In the genomic region with DNA sequence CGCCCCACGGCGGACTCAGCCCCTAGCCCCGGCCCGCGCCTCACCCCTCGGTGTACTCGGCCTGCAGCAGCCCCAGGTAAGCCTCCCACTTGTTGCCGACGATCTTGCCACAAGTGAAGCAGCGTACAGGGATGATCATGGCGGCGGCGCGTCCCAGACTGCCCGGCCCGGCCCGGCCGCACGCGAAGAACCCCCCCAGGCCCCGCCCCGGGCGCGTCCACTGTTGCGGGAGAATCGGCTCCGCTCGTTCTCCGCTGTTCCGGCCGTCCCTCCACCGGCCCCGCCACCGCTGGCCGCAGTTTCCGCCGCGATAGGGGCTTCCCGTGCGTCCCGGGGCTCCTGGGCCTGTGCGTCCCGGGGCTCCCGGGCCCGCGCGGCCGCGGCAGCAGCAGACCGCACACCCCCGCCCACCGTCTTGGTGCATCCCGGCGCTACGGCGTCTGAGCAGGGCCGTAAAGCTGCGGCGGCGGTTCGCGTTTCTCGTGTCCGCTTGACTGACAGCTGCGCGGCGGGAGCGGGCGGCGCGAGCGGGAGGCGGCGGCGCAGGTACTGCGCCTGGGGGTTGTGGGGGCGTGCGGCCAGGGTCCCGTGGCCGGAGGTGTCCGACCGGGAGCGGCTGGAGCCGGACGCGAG, we compare ENCODE assay signal across 9 cellular contexts. TPM values are rescaled to one million over a fixed set of nuclear protein-coding genes. Genes with fewer than 3 reads are reported as not detected.
DNase-seq lines count a peak whose midpoint lies in the region; ATAC-seq and FAIRE-seq lines count a peak whose summit lies in the region.
"Had no signal": no experiment of that assay in that cellular context is flagged by ENCODE, and none has a peak within 500 bp of the region (broad histone marks: within the 10 kb centered on the region; RNA-seq: fewer than 3 reads in every experiment).

A gene (minus strand): TSS at position 160 of the 633 bp plus-strand sequence. CDS start 21 bp downstream, at position 139.
A gene with protein sequence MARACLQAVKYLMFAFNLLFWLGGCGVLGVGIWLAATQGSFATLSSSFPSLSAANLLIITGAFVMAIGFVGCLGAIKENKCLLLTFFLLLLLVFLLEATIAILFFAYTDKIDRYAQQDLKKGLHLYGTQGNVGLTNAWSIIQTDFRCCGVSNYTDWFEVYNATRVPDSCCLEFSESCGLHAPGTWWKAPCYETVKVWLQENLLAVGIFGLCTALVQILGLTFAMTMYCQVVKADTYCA (plus strand): TSS at position 483 of the 633 bp plus-strand sequence. CDS start 7,453 bp downstream, outside the sequence.

- POLR2A ChIA-PET in activated CD8-positive, alpha-beta memory T cell treated with anti-CD3 and anti-CD28 coated beads for 36 hours (lab: Charles Lee), result interaction anchor here (0.8 to 1.4 kb wide), 4 partner anchors 9 to 467 kb away, joined by 3 to 8 read pairs (median 5); a partner anchor contains a TSS

- H3K4me3 ChIP-seq in BLaER1, result peak within 1 kb of the TSS; percentile 82
- peak within 1 kb of the TSS; percentile 60 for H3K4me3 ChIP-seq in effector memory CD4-positive, alpha-beta T cell (ENCODE audit: insufficient read depth, low read depth, low read length, poor library complexity, severe bottlenecking)

- H3K27ac ChIP-seq in BLaER1, result peak within 1 kb of the TSS; percentile 100
- peak within 1 kb of the TSS; percentile 83 for H3K27ac ChIP-seq in effector memory CD4-positive, alpha-beta T cell (ENCODE audit: insufficient read depth, low read length, poor library complexity, severe bottlenecking)

- peaks cover 58% of the 10 kb centered on the region for H3K4me1 ChIP-seq in BLaER1
- peaks cover 19% of the 10 kb centered on the region for H3K4me1 ChIP-seq in effector memory CD4-positive, alpha-beta T cell (ENCODE audit: control insufficient read depth, insufficient read depth, low read length, poor library complexity, severe bottlenecking)

- H3K9ac ChIP-seq in BLaER1, result peak within 1 kb of the TSS; percentile 98

- H4K20me1 ChIP-seq in BLaER1, result peaks cover 71% of the 10 kb centered on the region

- peaks cover 36% of the 10 kb centered on the region for H3K36me3 ChIP-seq in BLaER1
- H3K36me3 ChIP-seq in effector memory CD4-positive, alpha-beta T cell (ENCODE audit: control insufficient read depth, insufficient read depth, low read length), result peaks cover 10% of the 10 kb centered on the region

- DNase-seq in GM19239 (ENCODE audit: insufficient read length, low spot score) (peak; percentile 95), NCI-H82 (lab: John Stamatoyannopoulos, UW) (peak; percentile 90), medulla oblongata (ENCODE audit: extremely low spot score) (peak; percentile 81)
- DNase-seq in effector memory CD4-positive, alpha-beta T cell, result peak; percentile 73 to 78 (median 74)
- DNase-seq in stimulated activated CD4-positive, alpha-beta T cell treated with anti-CD3 and anti-CD28 coated beads, TNF-alpha, amount 100 ng/mL, for 48 hours (ENCODE audit: low read depth in 3 of 3), result peak; percentile 77 to 88 (median 79)

- H3K27me3 ChIP-seq in BLaER1, result no peaks in the 10 kb centered on the region
- no peaks in the 10 kb centered on the region for H3K27me3 ChIP-seq in effector memory CD4-positive, alpha-beta T cell (replicated peaks; ENCODE audit: control insufficient read depth, insufficient read depth, low read length, poor library complexity, severe bottlenecking)

- peak; percentile 71 for ATAC-seq in HG03432 (IDR thresholded peaks at IDR 0.05; ENCODE audit: unreplicated experiment)

- FAIRE-seq in GM19239 (lab: Jason Lieb, UNC), result peak; percentile 91
- FAIRE-seq: endometrium had no signal

- CTCF ChIA-PET in activated CD8-positive, alpha-beta memory T cell treated with anti-CD3 and anti-CD28 coated beads for 36 hours (lab: Charles Lee), result interaction anchor here (1.0 to 1.7 kb wide), 4 partner anchors 8 to 209 kb away, joined by 3 to 6 read pairs (median 5); no protein-coding TSS in a partner anchor

- no peaks in the 10 kb centered on the region for H3K9me3 ChIP-seq in BLaER1
- H3K9me3 ChIP-seq in effector memory CD4-positive, alpha-beta T cell (ENCODE audit: control insufficient read depth, low read length), result no peaks in the 10 kb centered on the region

- H3K4me2 ChIP-seq in BLaER1, result peak within 1 kb of the TSS; percentile 98

RNA-seq across cellular contexts. Expression of the first gene that starts in this region (rescaled TPM):
- 100 to 1,000 TPM; 150 to 151 TPM for total RNA-seq in activated CD8-positive, alpha-beta memory T cell treated with anti-CD3 and anti-CD28 coated beads for 36 hours

RNA-seq across cellular contexts. Expression of the second gene that starts in this region (rescaled TPM):
- 10 to 100 TPM in 1 of 2 experiments, 1 to 10 TPM in 1; 9.4 to 12.7 TPM for total RNA-seq in activated CD8-positive, alpha-beta memory T cell treated with anti-CD3 and anti-CD28 coated beads for 36 hours

Comparison
In these comparisons a context has a peak if more than half of its experiments do, and no peak if none do; other contexts are left out.
1. Peak in every context shown above with its lines: DNase-seq, ATAC-seq, H3K4me3 ChIP-seq and H3K27ac ChIP-seq.